In the genomic region with DNA sequence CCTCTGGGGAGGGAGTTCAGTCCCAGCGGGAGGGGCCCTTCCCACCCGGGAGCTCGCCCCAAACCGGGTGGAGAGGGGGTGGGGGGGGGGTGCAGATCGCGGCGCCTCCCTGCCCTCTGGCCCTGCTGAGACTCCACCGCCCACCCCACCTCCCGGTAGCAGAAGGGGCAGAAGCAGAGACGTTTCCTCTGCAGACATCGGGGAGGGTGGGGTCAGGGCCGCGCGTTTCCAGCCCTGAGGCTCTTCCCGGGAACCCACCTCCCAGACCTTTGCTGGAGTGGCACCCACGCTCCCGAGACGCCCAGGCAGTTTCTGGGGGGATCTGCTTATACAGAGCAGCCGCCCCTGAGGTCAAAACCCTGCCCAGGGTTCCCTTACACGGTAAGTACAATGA, we compare ENCODE assay signal across 1 cellular context.
TF ChIP-seq lines count a peak whose summit lies in the region.

No MANE protein-coding gene starts in this region.

TF ChIP-seq in H1, 55 proteins besides CTCF, POLR2A, EP300 and RAD21:
- no peak for TF ChIP-seq TAF7 (optimal IDR thresholded peaks at IDR 0.05; ENCODE audit: borderline replicate concordance, low read depth, low read length)
- TF ChIP-seq NANOG (IDR thresholded peaks at IDR 0.05; ENCODE audit: insufficient read depth, low read depth, low read length, poor library complexity, severe bottlenecking) = no peak
- no peak for TF ChIP-seq BCL11A (IDR thresholded peaks at IDR 0.05; ENCODE audit: low read depth in 2 of 2, low read length in 2 of 2)
- no peak for TF ChIP-seq GABPA (IDR thresholded peaks at IDR 0.05; ENCODE audit: borderline replicate concordance, insufficient read depth, low read length)
- TF ChIP-seq HDAC6 (IDR thresholded peaks at IDR 0.05; ENCODE audit: low read depth, low read length) = no peak
- no peak for TF ChIP-seq RXRA (IDR thresholded peaks at IDR 0.05; ENCODE audit: insufficient read depth, low read depth, low read length)
- TF ChIP-seq ASH2L (IDR thresholded peaks at IDR 0.05; ENCODE audit: low read length) = no peak
- no peak for TF ChIP-seq HDAC2 (IDR thresholded peaks at IDR 0.05; ENCODE audit: borderline replicate concordance in 1 of 2, low read depth in 2 of 2, low read length in 2 of 2)
- TF ChIP-seq SIRT6 (IDR thresholded peaks at IDR 0.05; ENCODE audit: low read length) = no peak
- TF ChIP-seq SUZ12 (IDR thresholded peaks at IDR 0.05; ENCODE audit: low read length) = no peak
